25 cellular contexts compared by ENCODE assay signal in genomic region chr4:148222991-148223660, GRCh38.
"Had no signal": no experiment of that assay in that cellular context is flagged by ENCODE, and none has a peak within 500 bp of the region (broad histone marks: within the 10 kb centered on the region; RNA-seq: fewer than 3 reads in every experiment).

No MANE protein-coding gene starts in this region.

- H3K27ac ChIP-seq: left ventricle myocardium inferior, neural progenitor cell, neutrophil, right atrium auricular region, skin epidermis, spleen, tibial nerve, uterus had no signal

- H3K27me3 ChIP-seq: neural progenitor cell, neutrophil, right atrium auricular region, spleen, tibial nerve, uterus had no signal

- H3K9ac ChIP-seq: neural progenitor cell had no signal

- H3K4me1 ChIP-seq: spleen, uterus had no signal

- ATAC-seq: natural killer cell; sciatic nerve; stimulated activated effector memory CD8-positive, alpha-beta T cell treated with anti-CD3 and anti-CD28 coated beads, Interleukin-12 subunit alpha, Interleukin-12 subunit beta, amount 100 ng/mL, for 72 hours had no signal

- H2AFZ ChIP-seq: neural progenitor cell had no signal

- H3K9me3 Mint-ChIP-seq: natural killer cell; nephron progenitor cell; neural progenitor cell; stimulated activated effector memory CD8-positive, alpha-beta T cell treated with anti-CD3 and anti-CD28 coated beads, Interleukin-12 subunit alpha, Interleukin-12 subunit beta, amount 100 ng/mL, for 72 hours; stimulated activated naive CD8-positive, alpha-beta T cell treated with anti-CD3 and anti-CD28 coated beads, Interleukin-15, Interleukin-2, amounts not matched to agents 100 ng/mL and 50 ng/mL, for 24 hours; type B pancreatic cell had no signal

- H3K36me3 ChIP-seq: left ventricle myocardium inferior, neural progenitor cell, neutrophil, right atrium auricular region, tibial nerve, uterus had no signal

- H3K9me3 ChIP-seq: neutrophil, right atrium auricular region, spleen, tibial nerve, uterus had no signal

- H3K4me3 ChIP-seq: left ventricle myocardium inferior, lung, neural progenitor cell, right atrium auricular region, skin epidermis, spleen, tibial nerve, uterus had no signal

- H3K4me2 ChIP-seq: neural progenitor cell had no signal

- H3K4me3 Mint-ChIP-seq: mesothelial cell of epicardium; naive B cell; natural killer cell; nephron progenitor cell; neural progenitor cell; stimulated activated effector memory CD8-positive, alpha-beta T cell treated with anti-CD3 and anti-CD28 coated beads, Interleukin-12 subunit alpha, Interleukin-12 subunit beta, amount 100 ng/mL, for 72 hours; stimulated activated naive CD8-positive, alpha-beta T cell treated with anti-CD3 and anti-CD28 coated beads, Interleukin-15, Interleukin-2, amounts not matched to agents 100 ng/mL and 50 ng/mL, for 24 hours; type B pancreatic cell had no signal

- H3K27ac Mint-ChIP-seq: mesothelial cell of epicardium; naive B cell; natural killer cell; nephron progenitor cell; neural progenitor cell; progenitor cell of endocrine pancreas; stimulated activated effector memory CD8-positive, alpha-beta T cell treated with anti-CD3 and anti-CD28 coated beads, Interleukin-12 subunit alpha, Interleukin-12 subunit beta, amount 100 ng/mL, for 72 hours; stimulated activated naive CD8-positive, alpha-beta T cell treated with anti-CD3 and anti-CD28 coated beads, Interleukin-15, Interleukin-2, amounts not matched to agents 100 ng/mL and 50 ng/mL, for 24 hours; type B pancreatic cell had no signal

- H3K4me1 Mint-ChIP-seq: nephron progenitor cell, neural progenitor cell had no signal

- DNase-seq: hypothalamus; islet precursor cell; left ventricle myocardium inferior; mesendoderm; naive B cell; natural killer cell; nephron progenitor cell; occipital lobe; spleen; stimulated activated CD4-positive, alpha-beta T cell treated with anti-CD3 and anti-CD28 coated beads, Interleukin-4, amount 100 ng/mL, for 24 hours; stimulated activated naive CD4-positive, alpha-beta T cell; substantia nigra; uterus had no signal

- H3K36me3 Mint-ChIP-seq: mesothelial cell of epicardium; naive B cell; natural killer cell; neural progenitor cell; stimulated activated effector memory CD8-positive, alpha-beta T cell treated with anti-CD3 and anti-CD28 coated beads, Interleukin-12 subunit alpha, Interleukin-12 subunit beta, amount 100 ng/mL, for 72 hours; type B pancreatic cell had no signal

- H3K27me3 Mint-ChIP-seq: naive B cell; progenitor cell of endocrine pancreas; stimulated activated naive CD8-positive, alpha-beta T cell treated with anti-CD3 and anti-CD28 coated beads, Interleukin-15, Interleukin-2, amounts not matched to agents 100 ng/mL and 50 ng/mL, for 24 hours; type B pancreatic cell had no signal
